In genomic region chr18:80034068-80034851, GRCh38 we compare ENCODE assay signal across 8 cellular contexts. TPM values are rescaled to one million over a fixed set of nuclear protein-coding genes. Genes with fewer than 3 reads are reported as not detected.
A peak's percentile ranks its signal among the peaks of the same experiment; 100 is the strongest.
DNase-seq lines count a peak whose midpoint lies in the region; ATAC-seq and TF ChIP-seq lines count a peak whose summit lies in the region.

A gene with protein sequence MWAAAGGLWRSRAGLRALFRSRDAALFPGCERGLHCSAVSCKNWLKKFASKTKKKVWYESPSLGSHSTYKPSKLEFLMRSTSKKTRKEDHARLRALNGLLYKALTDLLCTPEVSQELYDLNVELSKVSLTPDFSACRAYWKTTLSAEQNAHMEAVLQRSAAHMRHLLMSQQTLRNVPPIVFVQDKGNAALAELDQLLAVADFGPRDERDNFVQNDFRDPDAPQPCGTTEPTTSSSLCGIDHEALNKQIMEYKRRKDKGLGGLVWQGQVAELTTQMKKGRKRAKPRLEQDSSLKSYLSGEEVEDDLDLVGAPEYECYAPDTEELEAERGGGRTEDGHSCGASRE (plus strand): TSS chr18:80034434. CDS start chr18:80034496, 62 bp downstream.

- H3K36me3 ChIP-seq in MM.1S (replicated peaks; ENCODE audit: insufficient read depth, low read length) (peaks cover 3% of the 10 kb centered on the region; the same call in 1 of the 2 replicates), neuron (ENCODE audit: insufficient read depth, low read length) (peaks cover 15% of the 10 kb centered on the region), subcutaneous abdominal adipose tissue (ENCODE audit: control insufficient read depth in 5 of 5, insufficient read depth in 5 of 5, low read length in 5 of 5) (peaks cover 4 to 16% (median 10%) of the 10 kb centered on the region in 5 donors)

- H3K9me2 ChIP-seq in MM.1S (replicated peaks; ENCODE audit: insufficient read depth, low read length): no peaks in the 10 kb centered on the region

- H3F3A ChIP-seq in MM.1S (ENCODE audit: insufficient read depth, low read length): no peaks in the 10 kb centered on the region

- no peaks in the 10 kb centered on the region for H4K20me1 ChIP-seq in MM.1S (ENCODE audit: insufficient read depth, low read length)

- H3K4me3 ChIP-seq in MM.1S (ENCODE audit: low read length) (peak within 1 kb of the TSS; percentile 81), neuron (ENCODE audit: low read length) (peak within 1 kb of the TSS; percentile 99), subcutaneous abdominal adipose tissue (ENCODE audit: low read depth in 1 of 5, low read length in 5 of 5) (peak within 1 kb of the TSS; percentile 82 to 95 (median 84))

- H2AFZ ChIP-seq in MM.1S (ENCODE audit: low read length): peak within 1 kb of the TSS; percentile 78
- peak within 1 kb of the TSS; percentile 85 for H2AFZ ChIP-seq in neuron (ENCODE audit: low read depth, low read length)

- peak; percentile 99 for DNase-seq in GDM1 (lab: John Stamatoyannopoulos, UW)
- DNase-seq in HCEC 1CT: peak; percentile 97
- peak; percentile 96 for DNase-seq in MM.1S
- peak; percentile 83 for DNase-seq in SIG-M5 (lab: John Stamatoyannopoulos, UW)
- peak; percentile 100 for DNase-seq in activated gamma-delta T cell treated with Interleukin-2 at 50 U/mL for 16 hours
- DNase-seq in foreskin keratinocyte: peak; percentile 82 to 91

- ATAC-seq in foreskin keratinocyte: peak; percentile 84

- H3K4me2 ChIP-seq in MM.1S (ENCODE audit: low read depth, low read length): peak within 1 kb of the TSS; percentile 92

- no peaks in the 10 kb centered on the region for H3K27me3 ChIP-seq in MM.1S (replicated peaks; ENCODE audit: insufficient read depth, low read length)
- H3K27me3 ChIP-seq in foreskin keratinocyte: no peaks in the 10 kb centered on the region
- no peaks in the 10 kb centered on the region for H3K27me3 ChIP-seq in neuron (ENCODE audit: insufficient read depth, low read length)
- H3K27me3 ChIP-seq in subcutaneous abdominal adipose tissue (ENCODE audit: control insufficient read depth in 5 of 5, insufficient read depth in 4 of 5, low read length in 5 of 5): no peaks in the 10 kb centered on the region

- H3K9me3 ChIP-seq in MM.1S (replicated peaks; ENCODE audit: insufficient read depth, low read length): no peaks in the 10 kb centered on the region
- peaks cover 2% of the 10 kb centered on the region for H3K9me3 ChIP-seq in neuron (ENCODE audit: low read length)
- H3K9me3 ChIP-seq in subcutaneous abdominal adipose tissue (ENCODE audit: control insufficient read depth in 5 of 5, low read length in 5 of 5): peaks cover 0 to 10% (median 0%) of the 10 kb centered on the region in 5 donors

- H3K4me1 ChIP-seq in MM.1S (ENCODE audit: low read length): 0 out of 2 replicates have a peak, but pooled peaks cover 4% of the 10 kb centered on the region
- no peaks in the 10 kb centered on the region for H3K4me1 ChIP-seq in foreskin keratinocyte
- H3K4me1 ChIP-seq in neuron (ENCODE audit: insufficient read depth, low read length): peaks cover 18% of the 10 kb centered on the region
- peaks cover 9 to 25% (median 22%) of the 10 kb centered on the region in 5 donors for H3K4me1 ChIP-seq in subcutaneous abdominal adipose tissue (ENCODE audit: control insufficient read depth in 5 of 5, insufficient read depth in 5 of 5, low read length in 5 of 5)

- H3K79me2 ChIP-seq in MM.1S (ENCODE audit: low read length): peaks cover 20% of the 10 kb centered on the region

- TF ChIP-seq CTCF in MM.1S (IDR thresholded peaks at IDR 0.05; ENCODE audit: low read length) (peak; percentile 41), foreskin keratinocyte (conservative IDR thresholded peaks at IDR 0.05) (peak; percentile 62)

- peak within 1 kb of the TSS; percentile 69 for H3K27ac ChIP-seq in MM.1S (ENCODE audit: low read length)
- H3K27ac ChIP-seq in foreskin keratinocyte: peak within 1 kb of the TSS; percentile 67
- peak within 1 kb of the TSS; percentile 86 for H3K27ac ChIP-seq in subcutaneous abdominal adipose tissue (ENCODE audit: low read depth, low read length)

- peak within 1 kb of the TSS; percentile 77 for H3K9ac ChIP-seq in MM.1S (ENCODE audit: low read length)
- H3K9ac ChIP-seq in subcutaneous abdominal adipose tissue (ENCODE audit: low read length in 5 of 5): peak within 1 kb of the TSS; percentile 48 to 83 (median 81)

RNA-seq across cellular contexts. Expression of the gene that starts here (rescaled TPM):
- 28.8 and 31.2 TPM in 2 replicates for total RNA-seq in foreskin keratinocyte
- polyA plus RNA-seq in foreskin keratinocyte: 33.1 and 35.5 TPM in 2 replicates

Comparison
In these comparisons a context has a peak if more than half of its experiments do, and no peak if none do; other contexts are left out.
1. Peak in every context shown above with its lines: DNase-seq, ATAC-seq, H3K4me3 ChIP-seq and H3K27ac ChIP-seq.